ENCODE assay signal across 19 cellular contexts in the genomic region with DNA sequence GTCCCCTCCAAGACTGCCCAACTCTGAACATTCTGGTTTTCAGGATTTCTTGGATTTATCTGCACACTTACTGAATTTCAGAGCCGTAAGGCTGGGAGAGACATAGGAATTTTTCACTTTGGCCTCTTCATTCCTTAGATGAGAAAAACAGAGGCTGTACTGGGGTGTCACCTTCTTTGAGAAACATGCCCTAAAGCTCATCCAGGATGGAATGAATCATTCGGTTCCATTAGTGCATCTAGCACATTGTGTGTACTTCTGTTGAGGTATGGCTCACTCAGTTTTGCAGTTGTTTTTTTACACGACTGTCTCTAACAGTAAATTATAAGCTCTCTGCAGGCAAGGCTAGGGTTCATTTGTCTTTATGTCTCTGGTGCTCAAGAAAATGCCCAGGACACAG.
"Had no signal": no experiment of that assay in that cellular context is flagged by ENCODE, and none has a peak within 500 bp of the region (broad histone marks: within the 10 kb centered on the region; RNA-seq: fewer than 3 reads in every experiment).

No MANE protein-coding gene starts in this region.

- H3K9me3 ChIP-seq: psoas muscle had no signal

- H3K27ac Mint-ChIP-seq: activated CD4-positive, alpha-beta T cell treated with anti-CD3 and anti-CD28 coated beads for 36 hours; stimulated activated memory B cell treated with anti-CD40 and anti-IgM and Interleukin-4, amounts not matched to agents 10 μg/mL and 1 μg/mL and 100 μg/mL, for 72 hours; WTC11 had no signal

- H3K27me3 Mint-ChIP-seq: activated CD4-positive, alpha-beta T cell treated with anti-CD3 and anti-CD28 coated beads for 36 hours; activated naive CD8-positive, alpha-beta T cell had no signal

- H3K4me1 Mint-ChIP-seq: stimulated activated memory B cell treated with anti-CD40 and anti-IgM and Interleukin-4, amounts not matched to agents 10 μg/mL and 1 μg/mL and 100 μg/mL, for 72 hours; WTC11 had no signal

- ATAC-seq: activated CD4-positive, alpha-beta T cell treated with anti-CD3 and anti-CD28 coated beads for 36 hours; left lobe of liver; psoas muscle; right cardiac atrium; stimulated activated memory B cell treated with anti-CD40 and anti-IgM and Interleukin-4, amounts not matched to agents 10 μg/mL and 1 μg/mL and 100 μg/mL, for 72 hours; WTC11 had no signal

- H3K9me3 Mint-ChIP-seq: activated T-cell treated with anti-CD3 and anti-CD28 coated beads, Interleukin-2, amount 50 U/mL, for 72 hours; stimulated activated memory B cell treated with anti-CD40 and anti-IgM and Interleukin-4, amounts not matched to agents 10 μg/mL and 1 μg/mL and 100 μg/mL, for 72 hours; WTC11 had no signal

- H3K36me3 Mint-ChIP-seq: activated naive CD8-positive, alpha-beta T cell; stimulated activated memory B cell treated with anti-CD40 and anti-IgM and Interleukin-4, amounts not matched to agents 10 μg/mL and 1 μg/mL and 100 μg/mL, for 72 hours; WTC11 had no signal

- H3K4me3 Mint-ChIP-seq: activated CD4-positive, alpha-beta T cell treated with anti-CD3 and anti-CD28 coated beads for 36 hours; activated naive CD8-positive, alpha-beta T cell; stimulated activated memory B cell treated with anti-CD40 and anti-IgM and Interleukin-4, amounts not matched to agents 10 μg/mL and 1 μg/mL and 100 μg/mL, for 72 hours; WTC11 had no signal

- DNase-seq: activated CD4-positive, alpha-beta T cell treated with anti-CD3 and anti-CD28 coated beads for 36 hours; activated CD4-positive, alpha-beta T cell treated with anti-CD3 and anti-CD28 coated beads, Interleukin-2, amount 50 U/mL, for 48 hours; activated CD8-positive, alpha-beta memory T cell treated with anti-CD3 and anti-CD28 coated beads, Interleukin-2, amount 50 U/mL, for 48 hours; activated T-cell treated with anti-CD3 and anti-CD28 coated beads, Interleukin-2, amount 50 U/mL, for 72 hours; amygdala; caudate nucleus; dorsolateral prefrontal cortex; erythroblast; head of caudate nucleus; kidney; psoas muscle; right cardiac atrium; stimulated activated CD4-positive, alpha-beta T cell treated with anti-CD3 and anti-CD28 coated beads, Interleukin-15, amount 100 ng/mL, for 24 hours; stimulated activated CD4-positive, alpha-beta T cell treated with anti-CD3 and anti-CD28 coated beads, Interleukin-4, amount 100 ng/mL, for 1 hour had no signal

- H3K27ac ChIP-seq: dorsolateral prefrontal cortex, psoas muscle, skin epidermis had no signal

- H3K4me3 ChIP-seq: dorsolateral prefrontal cortex, psoas muscle, skin epidermis had no signal

- H3K4me1 ChIP-seq: psoas muscle had no signal
